ENCODE assay signal across 15 cellular contexts in genomic region chr5:68178579-68178978, GRCh38. TPM values are rescaled to one million over a fixed set of nuclear protein-coding genes. Genes with fewer than 3 reads are reported as not detected.
DNase-seq lines count a peak whose midpoint lies in the region; ATAC-seq, FAIRE-seq and TF ChIP-seq lines count a peak whose summit lies in the region.
"Had no signal": no experiment of that assay in that cellular context is flagged by ENCODE, and none has a peak within 500 bp of the region (broad histone marks: within the 10 kb centered on the region; RNA-seq: fewer than 3 reads in every experiment).

No MANE protein-coding gene starts in this region.

- TF ChIP-seq EP300 in K562 (IDR thresholded peaks at IDR 0.05; ENCODE audit: low read length): no peak

- TF ChIP-seq POLR2A in K562 (conservative IDR thresholded peaks at IDR 0.05): no peak

- no peak overlapping the region for H3K27ac ChIP-seq in K562 (ENCODE audit: extremely low read depth, low read depth, low read length)
- H3K27ac ChIP-seq: cardiac muscle cell, pancreas had no signal

- no peaks in the 10 kb centered on the region for H3K36me3 ChIP-seq in K562 (ENCODE audit: control insufficient read depth, insufficient read depth, low read length)
- H3K36me3 ChIP-seq: cardiac muscle cell, HAP-1, pancreas had no signal

- ATAC-seq in K562 (no peak), HG02678 (IDR thresholded peaks at IDR 0.05; ENCODE audit: unreplicated experiment) (no peak)
- ATAC-seq: pancreas, T-cell had no signal

- no peaks in the 10 kb centered on the region for H3K79me2 ChIP-seq in K562 (ENCODE audit: control insufficient read depth, insufficient read depth, low read length)

- H3K9ac ChIP-seq in K562 (ENCODE audit: insufficient read depth in 1 of 2, low read depth in 2 of 2, low read length in 2 of 2): no peak overlapping the region

- CTCF ChIA-PET in K562 (lab: Yijun Ruan, JAX; ENCODE audit: low intra/inter-chr PET ratio): no interaction called here

- H3K4me2 ChIP-seq in K562 (ENCODE audit: insufficient read depth, low read length): no peak overlapping the region

- no peaks in the 10 kb centered on the region for H3K27me3 ChIP-seq in K562 (ENCODE audit: control insufficient read depth in 2 of 2, insufficient read depth in 2 of 2, low read length in 2 of 2)
- H3K27me3 ChIP-seq: cardiac muscle cell, pancreas had no signal

- no TSS peak for BruUV-seq in K562 (replicated peaks; lab: Mats Ljungman, UMichigan)

- no peak overlapping the region for H3K4me3 ChIP-seq in K562
- H3K4me3 ChIP-seq: cardiac muscle cell, HAP-1, pancreas had no signal

- no peaks in the 10 kb centered on the region for H3K4me1 ChIP-seq in K562 (replicated peaks in 1 of 2; ENCODE audit: control insufficient read depth in 2 of 2, insufficient read depth in 2 of 2, low read length in 2 of 2)
- H3K4me1 ChIP-seq: HAP-1 had no signal

- intact Hi-C loops in K562 (cut with micrococcal nuclease): no loop called here

- no peaks in the 10 kb centered on the region for H4K20me1 ChIP-seq in K562 (replicated peaks; ENCODE audit: control insufficient read depth, insufficient read depth, low read length)

- TF ChIP-seq CTCF in K562 (IDR thresholded peaks at IDR 0.05 in 2 of 3, conservative IDR thresholded peaks at IDR 0.05 in 1 of 3; ENCODE audit: insufficient read depth in 2 of 3, low read depth in 1 of 3, low read length in 3 of 3) (no peak), GM13977 (IDR thresholded peaks at IDR 0.05; ENCODE audit: extremely low read depth, insufficient read depth, missing control alignments) (no peak)

- H3K9me3 ChIP-seq in K562 (replicated peaks; ENCODE audit: control insufficient read depth, insufficient read depth, low read depth, low read length): no peaks in the 10 kb centered on the region
- H3K9me3 ChIP-seq: HAP-1, pancreas had no signal

- H2AFZ ChIP-seq in K562 (ENCODE audit: low read depth, low read length): no peak overlapping the region

- peak; percentile 58 for FAIRE-seq in K562 (lab: Jason Lieb, UNC)
- FAIRE-seq: pancreas had no signal

- no peak for TF ChIP-seq RAD21 in K562 (CRISPR knock-in tag; conservative IDR thresholded peaks at IDR 0.05 in 1 of 2, IDR thresholded peaks at IDR 0.05 in 1 of 2)

- no peaks in the 10 kb centered on the region for H3K9me1 ChIP-seq in K562 (ENCODE audit: control insufficient read depth, insufficient read depth, low read length)

- peak; percentile 20 to 28 for DNase-seq in activated T-cell treated with anti-CD3 and anti-CD28 coated beads, Interleukin-2, amount 50 U/mL, for 48 hours
- no peak for DNase-seq in activated T-cell treated with anti-CD3 and anti-CD28 coated beads, Interleukin-2, amount 50 U/mL, for 1 hour
- peak; percentile 29 for DNase-seq in HPDE6-E6E7 (ENCODE audit: extremely low spot score)
- peak in 2 of 4 experiments; percentile 11 to 16 for DNase-seq in K562 (ENCODE audit: extremely low read depth in 1 of 4, low spot score in 3 of 4)
- DNase-seq in myocyte (ENCODE audit: low read depth): peak; percentile 17
- no peak for DNase-seq in LoVo (ENCODE audit: low spot score)
- no peak for DNase-seq in GM13977 (ENCODE audit: low spot score)
- DNase-seq: activated effector memory CD4-positive, alpha-beta T cell treated with anti-CD3 and anti-CD28 coated beads, Interleukin-2, amount 50 U/mL, for 16 hours; Karpas-422; NCI-H1436 treated with DMSO at 0.1 percent for 48 hours; pancreas; T-cell had no signal

- POLR2A ChIA-PET in K562 (lab: Yijun Ruan, JAX): interaction anchor here (0.6 kb wide), 1 partner anchor 492 kb away, joined by 3 read pairs; no protein-coding TSS in a partner anchor

- 4% methylated on average over 2 of the region's 2 CpGs for WGBS in K562 (ENCODE audit: insufficient coverage, low coverage, missing lambda C conversion rate)

- in situ Hi-C loops in K562 (cut with MboI) (no loop called here), GM13977 (cut with MboI; ENCODE audit: low pct_unique_long_range_greater_than_20kb, low sequenced_read_pairs, unreplicated experiment) (no loop called here)

TF ChIP-seq in K562, 482 proteins besides CTCF, POLR2A, EP300 and RAD21 (continues in another document):
- TF ChIP-seq ZNF212 (CRISPR knock-in tag; IDR thresholded peaks at IDR 0.05) (no peak), PPARD (CRISPR knock-in tag; IDR thresholded peaks at IDR 0.05) (no peak), KDM1A (IDR thresholded peaks at IDR 0.05) (0 out of 4 replicates have a peak, but pooled peaks have one; percentile 28 to 34), CXXC5 (CRISPR knock-in tag; IDR thresholded peaks at IDR 0.05) (no peak), JUN (IDR thresholded peaks at IDR 0.05; ENCODE audit: borderline replicate concordance, low read depth, low read length) (0 out of 2 replicates have a peak, but pooled peaks have one; percentile 18), JUN (CRISPR knock-in tag; IDR thresholded peaks at IDR 0.05; ENCODE audit: borderline replicate concordance) (no peak), CBFA2T3 (IDR thresholded peaks at IDR 0.05) (peak; percentile 54), JUND (IDR thresholded peaks at IDR 0.05; ENCODE audit: borderline replicate concordance, low read depth, low read length) (peak; percentile 41; the same call in 1 of the 2 replicates), JUND (tag; IDR thresholded peaks at IDR 0.05; ENCODE audit: borderline replicate concordance, low read depth, low read length) (no peak; the same call in 2 of the 3 replicates), SNIP1 (IDR thresholded peaks at IDR 0.05; ENCODE audit: low read depth) (no peak), C11orf30 (IDR thresholded peaks at IDR 0.05; ENCODE audit: low read depth) (0 out of 2 replicates have a peak, but pooled peaks have one; percentile 6)
- TF ChIP-seq, protein P1, sequence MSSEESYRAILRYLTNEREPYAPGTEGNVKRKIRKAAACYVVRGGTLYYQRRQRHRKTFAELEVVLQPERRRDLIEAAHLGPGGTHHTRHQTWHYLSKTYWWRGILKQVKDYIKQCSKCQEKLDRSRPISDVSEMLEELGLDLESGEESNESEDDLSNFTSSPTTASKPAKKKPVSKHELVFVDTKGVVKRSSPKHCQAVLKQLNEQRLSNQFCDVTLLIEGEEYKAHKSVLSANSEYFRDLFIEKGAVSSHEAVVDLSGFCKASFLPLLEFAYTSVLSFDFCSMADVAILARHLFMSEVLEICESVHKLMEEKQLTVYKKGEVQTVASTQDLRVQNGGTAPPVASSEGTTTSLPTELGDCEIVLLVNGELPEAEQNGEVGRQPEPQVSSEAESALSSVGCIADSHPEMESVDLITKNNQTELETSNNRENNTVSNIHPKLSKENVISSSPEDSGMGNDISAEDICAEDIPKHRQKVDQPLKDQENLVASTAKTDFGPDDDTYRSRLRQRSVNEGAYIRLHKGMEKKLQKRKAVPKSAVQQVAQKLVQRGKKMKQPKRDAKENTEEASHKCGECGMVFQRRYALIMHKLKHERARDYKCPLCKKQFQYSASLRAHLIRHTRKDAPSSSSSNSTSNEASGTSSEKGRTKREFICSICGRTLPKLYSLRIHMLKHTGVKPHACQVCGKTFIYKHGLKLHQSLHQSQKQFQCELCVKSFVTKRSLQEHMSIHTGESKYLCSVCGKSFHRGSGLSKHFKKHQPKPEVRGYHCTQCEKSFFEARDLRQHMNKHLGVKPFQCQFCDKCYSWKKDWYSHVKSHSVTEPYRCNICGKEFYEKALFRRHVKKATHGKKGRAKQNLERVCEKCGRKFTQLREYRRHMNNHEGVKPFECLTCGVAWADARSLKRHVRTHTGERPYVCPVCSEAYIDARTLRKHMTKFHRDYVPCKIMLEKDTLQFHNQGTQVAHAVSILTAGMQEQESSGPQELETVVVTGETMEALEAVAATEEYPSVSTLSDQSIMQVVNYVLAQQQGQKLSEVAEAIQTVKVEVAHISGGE (CRISPR knock-in tag; IDR thresholded peaks at IDR 0.05): no peak
- TF ChIP-seq, protein P2, sequence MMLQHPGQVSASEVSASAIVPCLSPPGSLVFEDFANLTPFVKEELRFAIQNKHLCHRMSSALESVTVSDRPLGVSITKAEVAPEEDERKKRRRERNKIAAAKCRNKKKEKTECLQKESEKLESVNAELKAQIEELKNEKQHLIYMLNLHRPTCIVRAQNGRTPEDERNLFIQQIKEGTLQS (IDR thresholded peaks at IDR 0.05): peak; percentile 62; the same call in 1 of the 2 replicates
- TF ChIP-seq, protein P2 (CRISPR knock-in tag; conservative IDR thresholded peaks at IDR 0.05): no peak
- TF ChIP-seq, protein P3, sequence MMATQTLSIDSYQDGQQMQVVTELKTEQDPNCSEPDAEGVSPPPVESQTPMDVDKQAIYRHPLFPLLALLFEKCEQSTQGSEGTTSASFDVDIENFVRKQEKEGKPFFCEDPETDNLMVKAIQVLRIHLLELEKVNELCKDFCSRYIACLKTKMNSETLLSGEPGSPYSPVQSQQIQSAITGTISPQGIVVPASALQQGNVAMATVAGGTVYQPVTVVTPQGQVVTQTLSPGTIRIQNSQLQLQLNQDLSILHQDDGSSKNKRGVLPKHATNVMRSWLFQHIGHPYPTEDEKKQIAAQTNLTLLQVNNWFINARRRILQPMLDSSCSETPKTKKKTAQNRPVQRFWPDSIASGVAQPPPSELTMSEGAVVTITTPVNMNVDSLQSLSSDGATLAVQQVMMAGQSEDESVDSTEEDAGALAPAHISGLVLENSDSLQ (IDR thresholded peaks at IDR 0.05): peak; percentile 32; the same call in 1 of the 2 replicates

RNA-seq across cellular contexts. Expression of gene PIK3R1, which starts 37.0 kb away (rescaled TPM):
- total RNA-seq in K562 (2011; cell fraction: chromatin; rRNA removed; ENCODE audit: low replicate concordance): 5.6 and 13.8 TPM in 2 replicates
- 1.5 and 2.1 TPM in 2 replicates for total RNA-seq in K562 (2011; cell fraction: nucleolus; rRNA removed)
- total RNA-seq in K562 (2011; cell fraction: nucleoplasm; rRNA removed): 3.5 and 5.3 TPM in 2 replicates
- total RNA-seq in K562 (2014; rRNA removed) (4.8 and 5.2 TPM in 2 replicates), K562 (2014; rRNA removed; fragmentation: Illumina TruSeq; extraction: Trizol) (5.4 and 7.1 TPM in 2 replicates), K562 (2015; rRNA removed; fragmentation: Illumina TruSeq; extraction: Trizol) (7.2 and 9.7 TPM in 2 replicates), K562 (2021) (7.2 and 9.2 TPM in 2 replicates), myocyte (13.8 and 27.1 TPM in 2 replicates)
- polyA plus RNA-seq in K562 (2011; rRNA removed) (1.9 and 2.5 TPM in 2 replicates), K562 (2014; fragmentation: Illumina TruSeq; extraction: Trizol) (5.1 and 8.0 TPM in 2 replicates), K562 (2014; fragmentation: Nextera tagmentation; extraction: Ambion mirVana) (1 to 10 TPM; 1.1 to 1.8 TPM), K562 (2014; rRNA removed) (2.4 and 3.9 TPM in 2 replicates)
- polyA plus RNA-seq in K562 (2011; cell fraction: cytosol; rRNA removed): 0.55 and 1.0 TPM in 2 replicates
- polyA plus RNA-seq in K562 (2011; cell fraction: nucleus; rRNA removed): 3.6 and 3.9 TPM in 2 replicates
- polyA plus RNA-seq in K562 (2012): 5.4 and 6.2 TPM in 2 replicates
- polyA minus RNA-seq in K562 (2011; rRNA and poly(A)+ RNA removed): 7.3 and 8.4 TPM in 2 replicates
- 3.5 and 6.9 TPM in 2 replicates for polyA minus RNA-seq in K562 (2011; cell fraction: cytosol; rRNA and poly(A)+ RNA removed)
- 5.7 and 11.1 TPM in 2 replicates for polyA minus RNA-seq in K562 (2011; cell fraction: nucleus; rRNA and poly(A)+ RNA removed)
- 5.3 TPM for polyA plus RNA-seq in myocyte (2012)

Comparison
In these comparisons a context has a peak if more than half of its experiments do, and no peak if none do; other contexts are left out.
1. DNase-seq: peak in activated T-cell treated with anti-CD3 and anti-CD28 coated beads, Interleukin-2, amount 50 U/mL, for 48 hours (2 of 2), HPDE6-E6E7 (single experiment) and myocyte (single experiment); none in activated T-cell treated with anti-CD3 and anti-CD28 coated beads, Interleukin-2, amount 50 U/mL, for 1 hour (single experiment), LoVo (single experiment) and GM13977 (single experiment).